Comparison of ENCODE assay signal across 21 cellular contexts in the genomic region with DNA sequence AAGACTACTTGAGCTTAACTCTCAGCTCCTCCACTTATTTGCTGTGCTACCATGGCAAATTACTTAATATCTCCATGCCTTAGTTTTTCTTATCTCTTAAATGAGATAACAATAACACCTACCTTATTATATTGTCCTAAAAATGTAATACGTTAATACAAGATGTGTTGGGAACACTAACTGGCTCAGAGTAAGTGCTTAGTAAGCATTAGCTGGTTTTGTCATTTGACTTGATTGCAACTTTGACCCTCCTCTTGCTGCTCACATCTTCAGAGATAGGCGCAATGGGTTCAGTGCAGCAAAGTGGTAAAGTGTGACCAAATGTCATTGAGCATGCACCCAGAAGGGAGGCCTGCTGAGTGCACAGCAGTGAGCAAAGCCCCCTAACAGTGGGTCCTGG.
"Had no signal": no experiment of that assay in that cellular context is flagged by ENCODE, and none has a peak within 500 bp of the region (broad histone marks: within the 10 kb centered on the region; RNA-seq: fewer than 3 reads in every experiment).

No MANE protein-coding gene starts in this region.

- H3K9me3 ChIP-seq: esophagus muscularis mucosa, gastroesophageal sphincter, heart left ventricle, left lung, lower lobe of right lung had no signal

- DNase-seq: dermis blood vessel endothelial cell; dorsolateral prefrontal cortex; effector CD4-positive, alpha-beta T cell; effector memory CD4-positive, alpha-beta T cell; foreskin keratinocyte; heart left ventricle; hippocampal formation; left cardiac atrium; left lung; left ventricle myocardium superior; lower lobe of right lung; mesenchymal stem cell; midbrain had no signal

- H3K27me3 ChIP-seq: esophagus muscularis mucosa, gastroesophageal sphincter, left lung had no signal

- ATAC-seq: foreskin keratinocyte, gastroesophageal sphincter, heart left ventricle, left cardiac atrium, left lung, left ventricle myocardium superior, lower lobe of right lung had no signal

- H3K4me3 ChIP-seq: coronary artery, dorsolateral prefrontal cortex, esophagus muscularis mucosa, gastroesophageal sphincter, heart left ventricle, left lung, lower lobe of right lung had no signal

- FAIRE-seq: colon, endothelial cell of umbilical vein, frontal cortex, islet of Langerhans, keratinocyte had no signal

- H3K4me1 ChIP-seq: esophagus muscularis mucosa, foreskin keratinocyte, gastroesophageal sphincter, heart left ventricle, left lung, lower lobe of right lung had no signal

- H3K36me3 ChIP-seq: esophagus muscularis mucosa, gastroesophageal sphincter, heart left ventricle, left lung, lower lobe of right lung had no signal

- H3K27ac ChIP-seq: coronary artery, dorsolateral prefrontal cortex, esophagus muscularis mucosa, foreskin keratinocyte, gastroesophageal sphincter, heart left ventricle, left lung, lower lobe of right lung had no signal
